In the genomic region with DNA sequence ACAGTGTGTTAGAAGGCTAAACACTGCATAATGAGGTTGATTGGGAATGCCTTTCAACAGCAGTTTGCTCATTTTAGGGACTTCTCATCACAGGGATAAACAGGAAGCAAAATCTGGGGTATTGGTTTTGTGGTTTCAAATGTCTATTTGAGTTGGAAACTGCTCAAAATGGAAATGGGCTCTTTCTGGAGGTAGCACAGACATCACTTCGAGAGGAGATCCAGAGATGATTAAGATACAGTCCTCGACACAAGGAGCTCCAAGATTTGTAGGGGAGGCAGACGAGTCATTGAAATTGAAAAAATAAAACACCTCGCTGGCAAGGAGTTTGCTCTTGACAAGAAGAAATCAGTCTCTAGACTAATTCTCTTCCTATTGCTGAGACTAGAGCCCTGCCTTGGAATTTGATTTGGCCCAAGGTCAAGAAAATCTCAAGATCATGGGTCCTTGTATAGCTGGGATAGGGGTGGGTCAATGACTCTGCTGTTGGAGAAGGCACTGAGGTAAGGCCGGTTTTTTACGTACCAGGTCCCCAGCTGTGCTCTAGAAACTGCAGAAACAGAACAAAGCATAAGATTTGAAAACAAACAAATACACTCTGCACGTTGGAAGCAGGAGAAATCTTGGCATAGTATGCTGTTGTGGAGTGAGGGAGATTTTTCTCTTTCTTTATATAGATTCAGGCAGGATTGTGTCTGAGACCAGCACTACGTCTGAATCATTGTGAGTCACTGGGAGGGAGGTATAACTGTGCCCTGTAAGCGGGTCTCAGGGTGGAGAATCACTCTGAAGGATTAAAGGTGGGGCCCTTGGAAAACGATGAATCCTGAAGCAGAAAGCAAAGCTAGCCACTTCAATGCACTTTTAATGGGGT, we compare ENCODE assay signal across 1 cellular context.
TF ChIP-seq lines count a peak whose summit lies in the region.

No MANE protein-coding gene starts in this region.

TF ChIP-seq in HepG2, 621 proteins besides CTCF, POLR2A, EP300 and RAD21:
- TF ChIP-seq SIX1 (CRISPR knock-in tag; IDR thresholded peaks at IDR 0.05; ENCODE audit: borderline replicate concordance): no peak
- no peak for TF ChIP-seq STAG1 (CRISPR knock-in tag; IDR thresholded peaks at IDR 0.05)
- TF ChIP-seq, protein P1, sequence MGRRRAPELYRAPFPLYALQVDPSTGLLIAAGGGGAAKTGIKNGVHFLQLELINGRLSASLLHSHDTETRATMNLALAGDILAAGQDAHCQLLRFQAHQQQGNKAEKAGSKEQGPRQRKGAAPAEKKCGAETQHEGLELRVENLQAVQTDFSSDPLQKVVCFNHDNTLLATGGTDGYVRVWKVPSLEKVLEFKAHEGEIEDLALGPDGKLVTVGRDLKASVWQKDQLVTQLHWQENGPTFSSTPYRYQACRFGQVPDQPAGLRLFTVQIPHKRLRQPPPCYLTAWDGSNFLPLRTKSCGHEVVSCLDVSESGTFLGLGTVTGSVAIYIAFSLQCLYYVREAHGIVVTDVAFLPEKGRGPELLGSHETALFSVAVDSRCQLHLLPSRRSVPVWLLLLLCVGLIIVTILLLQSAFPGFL (CRISPR knock-in tag; IDR thresholded peaks at IDR 0.05): no peak
- TF ChIP-seq ZNF317 (CRISPR knock-in tag; IDR thresholded peaks at IDR 0.05): no peak
- TF ChIP-seq, protein P2, sequence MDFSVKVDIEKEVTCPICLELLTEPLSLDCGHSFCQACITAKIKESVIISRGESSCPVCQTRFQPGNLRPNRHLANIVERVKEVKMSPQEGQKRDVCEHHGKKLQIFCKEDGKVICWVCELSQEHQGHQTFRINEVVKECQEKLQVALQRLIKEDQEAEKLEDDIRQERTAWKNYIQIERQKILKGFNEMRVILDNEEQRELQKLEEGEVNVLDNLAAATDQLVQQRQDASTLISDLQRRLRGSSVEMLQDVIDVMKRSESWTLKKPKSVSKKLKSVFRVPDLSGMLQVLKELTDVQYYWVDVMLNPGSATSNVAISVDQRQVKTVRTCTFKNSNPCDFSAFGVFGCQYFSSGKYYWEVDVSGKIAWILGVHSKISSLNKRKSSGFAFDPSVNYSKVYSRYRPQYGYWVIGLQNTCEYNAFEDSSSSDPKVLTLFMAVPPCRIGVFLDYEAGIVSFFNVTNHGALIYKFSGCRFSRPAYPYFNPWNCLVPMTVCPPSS (IDR thresholded peaks at IDR 0.05): no peak
